Comparison of ENCODE assay signal across 11 cellular contexts in genomic region chr2:146312899-146313298, GRCh38.
A peak's percentile ranks its signal among the peaks of the same experiment; 100 is the strongest.
DNase-seq lines count a peak whose midpoint lies in the region; ATAC-seq and TF ChIP-seq lines count a peak whose summit lies in the region.
"Had no signal": no experiment of that assay in that cellular context is flagged by ENCODE, and none has a peak within 500 bp of the region (broad histone marks: within the 10 kb centered on the region; RNA-seq: fewer than 3 reads in every experiment).

No MANE protein-coding gene starts in this region.

- DNase-seq in NCI-H345 (lab: John Stamatoyannopoulos, UW) = peak; percentile 14
- no peak for DNase-seq in NCI-H345 treated with DMSO at 0.1 percent for 48 hours (lab: John Stamatoyannopoulos, UW; ENCODE audit: unreplicated experiment)
- DNase-seq in OCI-LY7 (ENCODE audit: low spot score) = no peak
- peak; percentile 49 for DNase-seq in fibroblast of mammary gland (ENCODE audit: low read depth)
- DNase-seq in smooth muscle cell (lab: John Stamatoyannopoulos, UW; ENCODE audit: unreplicated experiment) = no peak
- DNase-seq in activated CD8-positive, alpha-beta T cell treated with anti-CD3 and anti-CD28 coated beads, Interleukin-2, amount 10 ng/mL, durations not matched to agents 7 days and 5 days = no peak
- DNase-seq: CD4-positive, alpha-beta memory T cell; NCI-H1417 treated with DMSO at 0.1 percent for 48 hours had no signal

- no peaks in the 10 kb centered on the region for H3K36me3 Mint-ChIP-seq in activated CD8-positive, alpha-beta T cell treated with anti-CD3 and anti-CD28 coated beads, Interleukin-2, amount 10 ng/mL, durations not matched to agents 7 days and 5 days (ENCODE audit: low read depth)
- H3K36me3 Mint-ChIP-seq: CD4-positive, alpha-beta memory T cell had no signal

- no peaks in the 10 kb centered on the region for H3K4me1 ChIP-seq in OCI-LY7 (ENCODE audit: insufficient read depth, low read length, poor library complexity, severe bottlenecking)
- no peaks in the 10 kb centered on the region for H3K4me1 ChIP-seq in smooth muscle cell (ENCODE audit: low read depth)

- H2AFZ ChIP-seq in OCI-LY7 (ENCODE audit: low read length) (no peak overlapping the region), smooth muscle cell (ENCODE audit: low read depth) (peak overlapping the region; percentile 86)

- POLR2A ChIA-PET in OCI-LY7 (lab: Charles Lee) = no interaction called here
- POLR2A ChIA-PET in activated CD8-positive, alpha-beta T cell treated with anti-CD3 and anti-CD28 coated beads, Interleukin-2, amount 10 ng/mL, durations not matched to agents 7 days and 5 days (lab: Charles Lee) = no interaction called here

- no peaks in the 10 kb centered on the region for H3K9me2 ChIP-seq in OCI-LY7 (ENCODE audit: insufficient read depth, low read length)

- H3K4me2 ChIP-seq in OCI-LY7 (ENCODE audit: low read length) = no peak overlapping the region
- H3K4me2 ChIP-seq in smooth muscle cell = peak overlapping the region; percentile 43

- H3K9me3 Mint-ChIP-seq in activated CD8-positive, alpha-beta T cell treated with anti-CD3 and anti-CD28 coated beads, Interleukin-2, amount 10 ng/mL, durations not matched to agents 7 days and 5 days (ENCODE audit: insufficient read depth) = no peaks in the 10 kb centered on the region
- H3K9me3 Mint-ChIP-seq: CD4-positive, alpha-beta memory T cell had no signal

- no peak overlapping the region for H3K4me3 ChIP-seq in OCI-LY7 (ENCODE audit: low read depth, low read length, poor library complexity, severe bottlenecking)
- H3K4me3 ChIP-seq in fibroblast of mammary gland (ENCODE audit: control insufficient read depth, low read depth, low read length) = no peak overlapping the region
- no peak overlapping the region for H3K4me3 ChIP-seq in smooth muscle cell

- ATAC-seq in GM18907 (IDR thresholded peaks at IDR 0.05; ENCODE audit: unreplicated experiment) = no peak
- ATAC-seq in GM21360 (IDR thresholded peaks at IDR 0.05; ENCODE audit: unreplicated experiment) = no peak
- ATAC-seq in activated CD8-positive, alpha-beta T cell treated with anti-CD3 and anti-CD28 coated beads, Interleukin-2, amount 10 ng/mL, durations not matched to agents 7 days and 5 days = no peak

- H4K20me1 ChIP-seq in OCI-LY7 (ENCODE audit: insufficient read depth, low read length) (no peaks in the 10 kb centered on the region), smooth muscle cell (ENCODE audit: low read depth) (no peaks in the 10 kb centered on the region)

- no TSS peak for BruUV-seq in OCI-LY7 (replicated peaks; lab: Mats Ljungman, UMichigan)

- H3K9me3 ChIP-seq in OCI-LY7 (ENCODE audit: low read length) (no peaks in the 10 kb centered on the region), smooth muscle cell (replicated peaks; ENCODE audit: low read depth) (no peaks in the 10 kb centered on the region)

- H3K4me1 Mint-ChIP-seq in activated CD8-positive, alpha-beta T cell treated with anti-CD3 and anti-CD28 coated beads, Interleukin-2, amount 10 ng/mL, durations not matched to agents 7 days and 5 days (ENCODE audit: low read depth) = no peaks in the 10 kb centered on the region
- H3K4me1 Mint-ChIP-seq: CD4-positive, alpha-beta memory T cell had no signal

- no peaks in the 10 kb centered on the region for H3K27me3 Mint-ChIP-seq in activated CD8-positive, alpha-beta T cell treated with anti-CD3 and anti-CD28 coated beads, Interleukin-2, amount 10 ng/mL, durations not matched to agents 7 days and 5 days (ENCODE audit: low read depth)
- H3K27me3 Mint-ChIP-seq: CD4-positive, alpha-beta memory T cell had no signal

- H3K4me3 Mint-ChIP-seq in activated CD8-positive, alpha-beta T cell treated with anti-CD3 and anti-CD28 coated beads, Interleukin-2, amount 10 ng/mL, durations not matched to agents 7 days and 5 days = no peak overlapping the region
- H3K4me3 Mint-ChIP-seq: CD4-positive, alpha-beta memory T cell had no signal

- 68% methylated on average over 2 of the region's 2 CpGs for WGBS in smooth muscle cell (ENCODE audit: low lambda C conversion rate)

- H3K36me3 ChIP-seq in OCI-LY7 (ENCODE audit: insufficient read depth, low read length) (no peaks in the 10 kb centered on the region), smooth muscle cell (ENCODE audit: low read depth) (no peaks in the 10 kb centered on the region)

- no peaks in the 10 kb centered on the region for H3K79me2 ChIP-seq in OCI-LY7 (ENCODE audit: insufficient read depth, low read depth, low read length)
- no peaks in the 10 kb centered on the region for H3K79me2 ChIP-seq in smooth muscle cell (ENCODE audit: low read depth)

- TF ChIP-seq CTCF in OCI-LY7 (conservative IDR thresholded peaks at IDR 0.05; ENCODE audit: low read length) = peak; percentile 49
- peak; percentile 22 for TF ChIP-seq CTCF in fibroblast of mammary gland (conservative IDR thresholded peaks at IDR 0.05; ENCODE audit: control insufficient read depth, insufficient read depth, low read depth, low read length)
- TF ChIP-seq CTCF in smooth muscle cell (IDR thresholded peaks at IDR 0.05; ENCODE audit: borderline replicate concordance, insufficient read depth, poor library complexity, severe bottlenecking) = peak; percentile 25

- no peaks in the 10 kb centered on the region for H3K27me3 ChIP-seq in smooth muscle cell (ENCODE audit: low read depth)

- H3K27ac ChIP-seq in OCI-LY7 (ENCODE audit: low read depth, low read length, poor library complexity, severe bottlenecking) (no peak overlapping the region), smooth muscle cell (ENCODE audit: low read depth) (no peak overlapping the region)
- H3K27ac ChIP-seq: epithelial cell of prostate had no signal

- intact Hi-C loops in OCI-LY7 (cut with micrococcal nuclease; ENCODE audit: unreplicated experiment) = no loop called here

- H3F3A ChIP-seq in smooth muscle cell (ENCODE audit: low read depth) = no peaks in the 10 kb centered on the region

- H3K27ac Mint-ChIP-seq in activated CD8-positive, alpha-beta T cell treated with anti-CD3 and anti-CD28 coated beads, Interleukin-2, amount 10 ng/mL, durations not matched to agents 7 days and 5 days = no peak overlapping the region
- H3K27ac Mint-ChIP-seq: CD4-positive, alpha-beta memory T cell had no signal

- H3K9ac ChIP-seq in smooth muscle cell (ENCODE audit: low read depth) = no peak overlapping the region

- CTCF ChIA-PET in OCI-LY7 (lab: Charles Lee; ENCODE audit: unreplicated experiment) = no interaction called here
- CTCF ChIA-PET in activated CD8-positive, alpha-beta T cell treated with anti-CD3 and anti-CD28 coated beads, Interleukin-2, amount 10 ng/mL, durations not matched to agents 7 days and 5 days (lab: Charles Lee) = no interaction called here

Comparison
In these comparisons a context has a peak if more than half of its experiments do, and no peak if none do; other contexts are left out.
1. DNase-seq: peak in NCI-H345 (single experiment) and fibroblast of mammary gland (single experiment); none in NCI-H345 treated with DMSO at 0.1 percent for 48 hours (single experiment), OCI-LY7 (single experiment), smooth muscle cell (single experiment) and activated CD8-positive, alpha-beta T cell treated with anti-CD3 and anti-CD28 coated beads, Interleukin-2, amount 10 ng/mL, durations not matched to agents 7 days and 5 days (single experiment).
2. Peak in every context shown above with its lines, with median percentiles within 50 percentile points of each other: CTCF ChIP-seq.